ENCODE assay signal across 15 cellular contexts in genomic region chr22:46511391-46512370, GRCh38.
"Had no signal": no experiment of that assay in that cellular context is flagged by ENCODE, and none has a peak within 500 bp of the region (broad histone marks: within the 10 kb centered on the region; RNA-seq: fewer than 3 reads in every experiment).

No MANE protein-coding gene starts in this region.

- H3K9me3 Mint-ChIP-seq: activated naive CD4-positive, alpha-beta T cell treated with anti-CD3 and anti-CD28 coated beads, Interleukin-2, amount 50 U/mL, for 72 hours; activated T-cell treated with anti-CD3 and anti-CD28 coated beads, Interleukin-2, amount 50 U/mL, for 24 hours; mesothelial cell of epicardium; stimulated activated naive B cell treated with anti-CD40 and anti-IgM and Interleukin-4, amounts not matched to agents 10 μg/mL and 1 μg/mL and 100 μg/mL, for 72 hours; type B pancreatic cell had no signal

- H3K27ac ChIP-seq: dorsolateral prefrontal cortex, lower lobe of right lung, neutrophil, prostate gland, right lobe of liver had no signal

- H3K27me3 ChIP-seq: right lobe of liver had no signal

- H3K27ac Mint-ChIP-seq: activated CD8-positive, alpha-beta memory T cell treated with anti-CD3 and anti-CD28 coated beads, Interleukin-2, amount 10 ng/mL, durations not matched to agents 7 days and 5 days; activated naive CD4-positive, alpha-beta T cell treated with anti-CD3 and anti-CD28 coated beads, Interleukin-2, amount 50 U/mL, for 72 hours; activated T-cell treated with anti-CD3 and anti-CD28 coated beads, Interleukin-2, amount 50 U/mL, for 24 hours; mesothelial cell of epicardium; stimulated activated naive B cell treated with anti-CD40 and anti-IgM and Interleukin-4, amounts not matched to agents 10 μg/mL and 1 μg/mL and 100 μg/mL, for 72 hours; type B pancreatic cell had no signal

- H3K4me1 Mint-ChIP-seq: activated CD8-positive, alpha-beta memory T cell treated with anti-CD3 and anti-CD28 coated beads, Interleukin-2, amount 10 ng/mL, durations not matched to agents 7 days and 5 days; mesothelial cell of epicardium had no signal

- H3K4me1 ChIP-seq: lower lobe of right lung, prostate gland, right lobe of liver had no signal

- H3K4me3 ChIP-seq: dorsolateral prefrontal cortex, lower lobe of right lung, prostate gland, right lobe of liver had no signal

- DNase-seq: activated CD8-positive, alpha-beta memory T cell treated with anti-CD3 and anti-CD28 coated beads, Interleukin-2, amount 10 ng/mL, durations not matched to agents 7 days and 5 days; activated effector memory CD4-positive, alpha-beta T cell treated with anti-CD3 and anti-CD28 coated beads, Interleukin-2, amount 50 U/mL, for 16 hours; activated T-cell treated with anti-CD3 and anti-CD28 coated beads, Interleukin-2, amount 50 U/mL, for 24 hours; lower lobe of right lung; right lobe of liver; stimulated activated naive B cell treated with anti-CD40 and anti-IgM and Interleukin-4, amounts not matched to agents 10 μg/mL and 1 μg/mL and 100 μg/mL, for 72 hours; substantia nigra; T-helper 2 cell had no signal

- ATAC-seq: activated CD4-positive, CD25-positive, alpha-beta regulatory T cell treated with anti-CD3 and anti-CD28 coated beads, Interleukin-2, amount 50 U/mL, for 24 hours; activated CD8-positive, alpha-beta memory T cell treated with anti-CD3 and anti-CD28 coated beads, Interleukin-2, amount 10 ng/mL, durations not matched to agents 7 days and 5 days; activated naive CD4-positive, alpha-beta T cell treated with anti-CD3 and anti-CD28 coated beads, Interleukin-2, amount 50 U/mL, for 72 hours; lower lobe of right lung; right lobe of liver; stimulated activated naive B cell treated with anti-CD40 and anti-IgM and Interleukin-4, amounts not matched to agents 10 μg/mL and 1 μg/mL and 100 μg/mL, for 72 hours had no signal

- H3K36me3 ChIP-seq: lower lobe of right lung, neutrophil, prostate gland, right lobe of liver had no signal

- H3K27me3 Mint-ChIP-seq: activated CD8-positive, alpha-beta memory T cell treated with anti-CD3 and anti-CD28 coated beads, Interleukin-2, amount 10 ng/mL, durations not matched to agents 7 days and 5 days; type B pancreatic cell had no signal

- H3K4me3 Mint-ChIP-seq: activated CD8-positive, alpha-beta memory T cell treated with anti-CD3 and anti-CD28 coated beads, Interleukin-2, amount 10 ng/mL, durations not matched to agents 7 days and 5 days; activated T-cell treated with anti-CD3 and anti-CD28 coated beads, Interleukin-2, amount 50 U/mL, for 24 hours; mesothelial cell of epicardium; stimulated activated naive B cell treated with anti-CD40 and anti-IgM and Interleukin-4, amounts not matched to agents 10 μg/mL and 1 μg/mL and 100 μg/mL, for 72 hours; type B pancreatic cell had no signal

- H3K36me3 Mint-ChIP-seq: activated CD8-positive, alpha-beta memory T cell treated with anti-CD3 and anti-CD28 coated beads, Interleukin-2, amount 10 ng/mL, durations not matched to agents 7 days and 5 days; activated naive CD4-positive, alpha-beta T cell treated with anti-CD3 and anti-CD28 coated beads, Interleukin-2, amount 50 U/mL, for 72 hours; mesothelial cell of epicardium; stimulated activated naive B cell treated with anti-CD40 and anti-IgM and Interleukin-4, amounts not matched to agents 10 μg/mL and 1 μg/mL and 100 μg/mL, for 72 hours had no signal

- H3K9me3 ChIP-seq: lower lobe of right lung, neutrophil, prostate gland, right lobe of liver had no signal
